Comparison of ENCODE assay signal across 8 cellular contexts in genomic region chr17:59620064-59620359, GRCh38. TPM values are rescaled to one million over a fixed set of nuclear protein-coding genes. Genes with fewer than 3 reads are reported as not detected.
DNase-seq lines count a peak whose midpoint lies in the region; ATAC-seq and TF ChIP-seq lines count a peak whose summit lies in the region.

No MANE protein-coding gene starts in this region.

- POLR2A ChIA-PET in AG04450 (lab: Yijun Ruan, JAX) = interaction anchor here (0.6 to 2.2 kb wide), 9 partner anchors 8 to 239 kb away, joined by 3 to 12 read pairs (median 5); partner anchors contain the start of genes PTRH2 and VMP1

- no peak for TF ChIP-seq CTCF in AG04450 (IDR thresholded peaks at IDR 0.05; ENCODE audit: low read depth, low read length)
- TF ChIP-seq CTCF in mammary epithelial cell (conservative IDR thresholded peaks at IDR 0.05 in 1 of 2, IDR thresholded peaks at IDR 0.05 in 1 of 2; ENCODE audit: extremely low read depth in 1 of 2, insufficient read depth in 1 of 2, low read depth in 1 of 2, low read length in 2 of 2) = no peak

- H3K4me1 ChIP-seq in mammary epithelial cell (ENCODE audit: insufficient read depth, low read length) (peaks cover 13% of the 10 kb centered on the region), mucosa of stomach (ENCODE audit: control insufficient read depth, insufficient read depth, low read length) (peaks cover 21% of the 10 kb centered on the region)

- H2AFZ ChIP-seq in mammary epithelial cell (ENCODE audit: low read depth, low read length) = peak overlapping the region; percentile 83

- WGBS in mammary epithelial cell (ENCODE audit: low coverage, missing lambda C conversion rate) = 6% methylated on average over 6 of the region's 13 CpGs

- H3K27ac ChIP-seq in AG04450 (ENCODE audit: low read depth, low read length) (peak overlapping the region; percentile 100), mammary epithelial cell (ENCODE audit: insufficient read depth, low read depth, low read length) (peak overlapping the region; percentile 97)

- intact Hi-C loops in mammary epithelial cell (cut with micrococcal nuclease) = loop anchor here (5.0 kb wide), 1 partner anchor 52 kb away; no protein-coding TSS in a partner anchor

- DNase-seq in AG04450 (ENCODE audit: low read depth, low spot score) = no peak
- no peak for DNase-seq in mammary epithelial cell
- no peak for DNase-seq in SIG-M5 treated with dmso at 0.1 percent for 504 hours (lab: John Stamatoyannopoulos, UW; ENCODE audit: unreplicated experiment)
- no peak for DNase-seq in DMS79 (lab: John Stamatoyannopoulos, UW)
- DNase-seq in AG08395 (ENCODE audit: low spot score) = no peak

- H3K27me3 ChIP-seq in AG04450 (ENCODE audit: control insufficient read depth, insufficient read depth, low read length) (no peaks in the 10 kb centered on the region), mammary epithelial cell (ENCODE audit: insufficient read depth, low read length) (no peaks in the 10 kb centered on the region), mucosa of stomach (ENCODE audit: control insufficient read depth, insufficient read depth, low read length) (no peaks in the 10 kb centered on the region)

- dilution Hi-C loops in mammary epithelial cell (cut with HindIII; ENCODE audit: low sequenced_read_pairs) = no loop called here

- H3K79me2 ChIP-seq in mammary epithelial cell (ENCODE audit: insufficient read depth, low read length) = peaks cover 62% of the 10 kb centered on the region

- H3K4me3 ChIP-seq in AG04450 (ENCODE audit: low read depth, low read length) (peak overlapping the region; percentile 73), mammary epithelial cell (replicated peaks in 1 of 3; ENCODE audit: insufficient read depth in 1 of 3, low read depth in 2 of 3, low read length in 3 of 3) (peak overlapping the region; percentile 83 to 97 (median 96)), mucosa of stomach (ENCODE audit: low read length) (peak overlapping the region; percentile 95)

- in situ Hi-C loops in mammary epithelial cell (cut with MboI; ENCODE audit: low sequenced_read_pairs in 2 of 2) = no loop called here

- CTCF ChIA-PET in AG04450 (lab: Charles Lee) = no interaction called here
- CTCF ChIA-PET in mammary epithelial cell (lab: Charles Lee; ENCODE audit: low non-redundant PET) = no interaction called here

- H3K36me3 ChIP-seq in mammary epithelial cell (ENCODE audit: insufficient read depth, low read length) (no peaks in the 10 kb centered on the region), mucosa of stomach (ENCODE audit: control insufficient read depth, insufficient read depth, low read length) (no peaks in the 10 kb centered on the region)

- no peaks in the 10 kb centered on the region; the same call in 1 of the 2 replicates for H3K9me3 ChIP-seq in AG04450 (ENCODE audit: control insufficient read depth, insufficient read depth, low read length)
- H3K9me3 ChIP-seq in mammary epithelial cell (replicated peaks; ENCODE audit: insufficient read depth, low read length) = no peaks in the 10 kb centered on the region
- no peaks in the 10 kb centered on the region for H3K9me3 ChIP-seq in mucosa of stomach (ENCODE audit: control insufficient read depth, low read length)

- H4K20me1 ChIP-seq in mammary epithelial cell (ENCODE audit: insufficient read depth, low read length) = peaks cover 23% of the 10 kb centered on the region

- ATAC-seq in HG02938 (IDR thresholded peaks at IDR 0.05; ENCODE audit: unreplicated experiment) (peak; percentile 1), GM21825 (IDR thresholded peaks at IDR 0.05; ENCODE audit: unreplicated experiment) (no peak)

- H3K4me2 ChIP-seq in mammary epithelial cell (ENCODE audit: insufficient read depth, low read depth, low read length) = peak overlapping the region; percentile 56

- H3K9ac ChIP-seq in mammary epithelial cell (ENCODE audit: insufficient read depth, low read length) (peak overlapping the region; percentile 99), mucosa of stomach (ENCODE audit: low read length) (peak overlapping the region; percentile 100)

- BruUV-seq in mammary epithelial cell (replicated peaks; lab: Mats Ljungman, UMichigan) = TSS peak; percentile 24

RNA-seq across cellular contexts. Expression of gene CLTC, which starts 0.3 kb away (rescaled TPM):
- polyA plus RNA-seq in AG04450 (2011; rRNA removed) (376 and 441 TPM in 2 replicates), mammary epithelial cell (267 TPM)
- polyA minus RNA-seq in AG04450 (2011; rRNA and poly(A)+ RNA removed) = 646 and 947 TPM in 2 replicates
- total RNA-seq in mammary epithelial cell = 100 to 1,000 TPM; 266 to 356 TPM
- polyA minus RNA-seq in mammary epithelial cell = 336 TPM

RNA-seq across cellular contexts. Expression of gene DHX40, which starts 54.6 kb away (rescaled TPM):
- polyA plus RNA-seq in AG04450 (2011; rRNA removed) (37.4 and 49.4 TPM in 2 replicates), mammary epithelial cell (15.1 TPM)
- 14.9 and 30.8 TPM in 2 replicates for polyA minus RNA-seq in AG04450 (2011; rRNA and poly(A)+ RNA removed)
- total RNA-seq in mammary epithelial cell = 10 to 100 TPM; 22.5 to 42.7 TPM
- 23.0 TPM for polyA minus RNA-seq in mammary epithelial cell
